Comparison of ENCODE assay signal across 2 cellular contexts in genomic region chr10:93445097-93445960, GRCh38.
TF ChIP-seq lines count a peak whose summit lies in the region.

No MANE protein-coding gene starts in this region.

TF ChIP-seq in HCT116, 20 proteins besides CTCF, POLR2A, EP300 and RAD21:
- TF ChIP-seq TCF7L2 (IDR thresholded peaks at IDR 0.05; ENCODE audit: borderline replicate concordance, extremely low read depth, insufficient read depth, insufficient read length) (no peak), MAX (IDR thresholded peaks at IDR 0.05) (peak; percentile 52; the same call in 1 of the 2 replicates), SP1 (IDR thresholded peaks at IDR 0.05; ENCODE audit: low read depth) (peak; percentile 36; the same call in 1 of the 2 replicates), POLR2AphosphoS5 (IDR thresholded peaks at IDR 0.05; ENCODE audit: low read depth, low read length) (peak; percentile 60), ATF3 (IDR thresholded peaks at IDR 0.05) (no peak), SIN3A (IDR thresholded peaks at IDR 0.05; ENCODE audit: low read depth) (no peak; the same call in 1 of the 2 replicates)

TF ChIP-seq in HepG2, 621 proteins besides CTCF, POLR2A, EP300 and RAD21 (continues in another document):
- TF ChIP-seq PAF1 (CRISPR knock-in tag; IDR thresholded peaks at IDR 0.05) (no peak), KDM5B (CRISPR knock-in tag; IDR thresholded peaks at IDR 0.05; ENCODE audit: borderline replicate concordance) (peak; percentile 37; the same call in 1 of the 2 replicates), CHCHD3 (CRISPR knock-in tag; IDR thresholded peaks at IDR 0.05) (no peak), NR3C1 (CRISPR knock-in tag; IDR thresholded peaks at IDR 0.05) (no peak), ZNF670 (CRISPR knock-in tag; IDR thresholded peaks at IDR 0.05; ENCODE audit: borderline replicate concordance) (no peak), YY1 (IDR thresholded peaks at IDR 0.05; ENCODE audit: insufficient read depth, insufficient replicate concordance, low read depth, low read length) (peak; percentile 52), SP5 (CRISPR knock-in tag; IDR thresholded peaks at IDR 0.05; ENCODE audit: borderline replicate concordance, low read depth) (peak; percentile 19; the same call in 1 of the 2 replicates), SP140L (CRISPR knock-in tag; IDR thresholded peaks at IDR 0.05; ENCODE audit: borderline replicate concordance) (no peak), HNRNPUL1 (IDR thresholded peaks at IDR 0.05; ENCODE audit: low read depth, low read length) (no peak), SETDB1 (CRISPR knock-in tag; IDR thresholded peaks at IDR 0.05; ENCODE audit: borderline replicate concordance) (no peak), THAP11 (CRISPR knock-in tag; IDR thresholded peaks at IDR 0.05) (peak; percentile 43; the same call in 1 of the 2 replicates), GATAD2A (CRISPR knock-in tag; IDR thresholded peaks at IDR 0.05) (peak; percentile 82), ZNF138 (CRISPR knock-in tag; IDR thresholded peaks at IDR 0.05; ENCODE audit: low read depth) (no peak), NRL (CRISPR knock-in tag; IDR thresholded peaks at IDR 0.05; ENCODE audit: borderline replicate concordance) (0 out of 2 replicates have a peak, but pooled peaks have one; percentile 39), ZNF232 (CRISPR knock-in tag; IDR thresholded peaks at IDR 0.05; ENCODE audit: borderline replicate concordance) (no peak), PATZ1 (CRISPR knock-in tag; IDR thresholded peaks at IDR 0.05) (peak; percentile 51; the same call in 1 of the 2 replicates), NCOA5 (CRISPR knock-in tag; IDR thresholded peaks at IDR 0.05) (no peak), MEIS2 (CRISPR knock-in tag; IDR thresholded peaks at IDR 0.05) (0 out of 2 replicates have a peak, but pooled peaks have one; percentile 42), ZNF292 (CRISPR knock-in tag; IDR thresholded peaks at IDR 0.05; ENCODE audit: borderline replicate concordance, low read depth) (peak; percentile 63; the same call in 1 of the 2 replicates), UBTF (CRISPR knock-in tag; IDR thresholded peaks at IDR 0.05) (peak; percentile 100), ZNF256 (CRISPR knock-in tag; conservative IDR thresholded peaks at IDR 0.05) (no peak), TEAD2 (CRISPR knock-in tag; IDR thresholded peaks at IDR 0.05) (no peak), ZBTB7B (CRISPR knock-in tag; IDR thresholded peaks at IDR 0.05) (no peak), HOXA9 (CRISPR knock-in tag; IDR thresholded peaks at IDR 0.05; ENCODE audit: borderline replicate concordance) (no peak), HNRNPK (IDR thresholded peaks at IDR 0.05; ENCODE audit: low read depth, low read length, poor library complexity, severe bottlenecking) (no peak), ZNF34 (CRISPR knock-in tag; IDR thresholded peaks at IDR 0.05; ENCODE audit: borderline replicate concordance) (no peak), ZNF792 (CRISPR knock-in tag; IDR thresholded peaks at IDR 0.05) (peak; percentile 15; the same call in 1 of the 2 replicates), KDM4B (CRISPR knock-in tag; IDR thresholded peaks at IDR 0.05) (no peak), ARNT (IDR thresholded peaks at IDR 0.05) (no peak), TCF7 (IDR thresholded peaks at IDR 0.05; ENCODE audit: low read depth) (no peak), ZSCAN5A (CRISPR knock-in tag; IDR thresholded peaks at IDR 0.05; ENCODE audit: borderline replicate concordance) (0 out of 2 replicates have a peak, but pooled peaks have one; percentile 25), MAFK (conservative IDR thresholded peaks at IDR 0.05 in 1 of 2, IDR thresholded peaks at IDR 0.05 in 1 of 2; ENCODE audit: low read length in 2 of 2) (no peak), REL (CRISPR knock-in tag; conservative IDR thresholded peaks at IDR 0.05) (no peak), RFXAP (CRISPR knock-in tag; IDR thresholded peaks at IDR 0.05; ENCODE audit: borderline replicate concordance) (peak; percentile 89; the same call in 1 of the 2 replicates), ZNF770 (CRISPR knock-in tag; IDR thresholded peaks at IDR 0.05) (no peak), GTF3A (CRISPR knock-in tag; conservative IDR thresholded peaks at IDR 0.05) (no peak), MLX (CRISPR knock-in tag; IDR thresholded peaks at IDR 0.05) (peak; percentile 53; the same call in 1 of the 2 replicates), AGO1 (IDR thresholded peaks at IDR 0.05; ENCODE audit: low read depth, low read length, poor library complexity, severe bottlenecking) (no peak), CHD2 (IDR thresholded peaks at IDR 0.05; ENCODE audit: low read depth, low read length) (no peak), TGIF2 (CRISPR knock-in tag; IDR thresholded peaks at IDR 0.05) (peak; percentile 34; the same call in 1 of the 2 replicates), IRF1 (CRISPR knock-in tag; IDR thresholded peaks at IDR 0.05; ENCODE audit: low read depth) (no peak), TRIM22 (IDR thresholded peaks at IDR 0.05) (no peak), ZNF10 (CRISPR knock-in tag; IDR thresholded peaks at IDR 0.05; ENCODE audit: borderline replicate concordance, low read depth) (no peak), MXD4 (CRISPR knock-in tag; IDR thresholded peaks at IDR 0.05) (no peak), ZNF567 (CRISPR knock-in tag; IDR thresholded peaks at IDR 0.05; ENCODE audit: borderline replicate concordance) (no peak), YEATS2 (CRISPR knock-in tag; IDR thresholded peaks at IDR 0.05; ENCODE audit: borderline replicate concordance) (peak; percentile 38; the same call in 1 of the 2 replicates), IRF2 (CRISPR knock-in tag; IDR thresholded peaks at IDR 0.05) (peak; percentile 38; the same call in 1 of the 2 replicates), THAP8 (CRISPR knock-in tag; IDR thresholded peaks at IDR 0.05; ENCODE audit: borderline replicate concordance) (no peak), ZNF317 (CRISPR knock-in tag; IDR thresholded peaks at IDR 0.05) (no peak), ZNF143 (CRISPR knock-in tag; IDR thresholded peaks at IDR 0.05) (peak; percentile 66), MAZ (IDR thresholded peaks at IDR 0.05; ENCODE audit: borderline replicate concordance, low read depth, low read length) (peak; percentile 39; the same call in 1 of the 2 replicates), MAZ (CRISPR knock-in tag; IDR thresholded peaks at IDR 0.05; ENCODE audit: low read depth) (peak; percentile 78), SOX5 (CRISPR knock-in tag; IDR thresholded peaks at IDR 0.05; ENCODE audit: borderline replicate concordance) (peak; percentile 57; the same call in 1 of the 2 replicates), NFYC (CRISPR knock-in tag; IDR thresholded peaks at IDR 0.05) (peak; percentile 50), RFX5 (IDR thresholded peaks at IDR 0.05; ENCODE audit: low read depth, low read length) (peak; percentile 56; the same call in 1 of the 2 replicates), ZMYM4 (CRISPR knock-in tag; IDR thresholded peaks at IDR 0.05) (peak; percentile 69)
